In genomic region chr18:74217476-74218143, GRCh38 we compare ENCODE assay signal across 1 cellular context.
TF ChIP-seq lines count a peak whose summit lies in the region.

No MANE protein-coding gene starts in this region.

TF ChIP-seq in liver, 16 proteins besides CTCF, POLR2A, EP300 and RAD21 (continued from another document):
- peak; percentile 14 for TF ChIP-seq ZBTB33 (IDR thresholded peaks at IDR 0.05)
- peak; percentile 93 for TF ChIP-seq YY1 (IDR thresholded peaks at IDR 0.05)
- TF ChIP-seq HNF4G (IDR thresholded peaks at IDR 0.05) = no peak
- peak; percentile 68 to 72 for TF ChIP-seq JUND (IDR thresholded peaks at IDR 0.05)
- TF ChIP-seq MAX (IDR thresholded peaks at IDR 0.05) = peak; percentile 72
- peak; percentile 48 for TF ChIP-seq FOXA2 (IDR thresholded peaks at IDR 0.05)
- TF ChIP-seq HNF4A (conservative IDR thresholded peaks at IDR 0.05) = peak; percentile 69
- TF ChIP-seq SP1 (IDR thresholded peaks at IDR 0.05) = peak; percentile 78
- no peak for TF ChIP-seq TAF1 (conservative IDR thresholded peaks at IDR 0.05)
- no peak for TF ChIP-seq GABPA (IDR thresholded peaks at IDR 0.05 in 1 of 2, conservative IDR thresholded peaks at IDR 0.05 in 1 of 2)
- TF ChIP-seq ATF3 (IDR thresholded peaks at IDR 0.05) = peak; percentile 84
- TF ChIP-seq RXRA (IDR thresholded peaks at IDR 0.05) = peak; percentile 87 to 89
- TF ChIP-seq EGR1 (IDR thresholded peaks at IDR 0.05; ENCODE audit: low read depth in 2 of 2) = peak in 1 of 2 donors; percentile 87
- no peak for TF ChIP-seq REST (IDR thresholded peaks at IDR 0.05)
- no peak for TF ChIP-seq FOXA1 (IDR thresholded peaks at IDR 0.05)
